14 cellular contexts compared by ENCODE assay signal in the genomic region with DNA sequence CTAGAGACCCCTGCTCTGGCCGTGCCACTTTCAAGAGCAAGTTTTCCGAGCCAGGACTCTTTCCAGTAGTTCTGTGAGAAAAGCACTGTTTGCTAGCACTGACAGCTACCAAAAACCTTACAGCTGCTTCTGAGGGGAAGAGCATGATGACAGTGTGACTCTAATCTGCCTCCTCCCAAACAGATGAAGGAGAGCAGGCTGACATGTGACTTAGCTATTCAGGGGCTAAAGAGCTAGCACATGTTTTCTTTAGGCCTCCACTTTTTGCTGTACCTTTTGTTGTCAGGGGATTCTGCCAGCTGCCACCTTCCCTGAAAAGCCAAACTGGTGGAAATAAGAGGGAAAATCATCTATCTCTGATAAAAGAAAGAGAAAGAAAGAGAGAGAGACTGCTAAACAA. TPM values are rescaled to one million over a fixed set of nuclear protein-coding genes. Genes with fewer than 3 reads are reported as not detected.
A peak's percentile ranks its signal among the peaks of the same experiment; 100 is the strongest.
DNase-seq lines count a peak whose midpoint lies in the region; ATAC-seq, FAIRE-seq and TF ChIP-seq lines count a peak whose summit lies in the region.
"Had no signal": no experiment of that assay in that cellular context is flagged by ENCODE, and none has a peak within 500 bp of the region (broad histone marks: within the 10 kb centered on the region; RNA-seq: fewer than 3 reads in every experiment).

No MANE protein-coding gene starts in this region.

- H4K91ac ChIP-seq in neuronal stem cell (ENCODE audit: low read depth, low read length, poor library complexity) = no peak overlapping the region

- no peak overlapping the region for H2BK5ac ChIP-seq in neuronal stem cell (ENCODE audit: low read length)

- no peak overlapping the region for H3K14ac ChIP-seq in neuronal stem cell (ENCODE audit: low read length)

- H3K27me3 ChIP-seq in neuronal stem cell (ENCODE audit: control insufficient read depth in 3 of 3, insufficient read depth in 3 of 3, low read depth in 1 of 3, low read length in 3 of 3) = peaks cover 0 to 2% (median 0%) of the 10 kb centered on the region in 3 experiments
- H3K27me3 ChIP-seq in uterus = no peaks in the 10 kb centered on the region
- H3K27me3 ChIP-seq: foreskin keratinocyte, pancreas had no signal

- no peak for ATAC-seq in GM21390 (IDR thresholded peaks at IDR 0.05; ENCODE audit: unreplicated experiment)
- ATAC-seq: activated naive CD8-positive, alpha-beta T cell treated with anti-CD3 and anti-CD28 coated beads, Interleukin-2, amount 50 U/mL, for 24 hours had no signal

- DNase-seq in GM12892 (ENCODE audit: insufficient read length) = no peak
- peak; percentile 65 for DNase-seq in LHCN-M2 (ENCODE audit: low read depth)
- peak; percentile 49 to 57 for DNase-seq in erythroblast (lab: John Stamatoyannopoulos, UW)
- DNase-seq in neuronal stem cell (ENCODE audit: low spot score) = no peak
- no peak for DNase-seq in NCI-H510A (lab: John Stamatoyannopoulos, UW)
- DNase-seq in uterus = no peak
- DNase-seq: activated naive CD8-positive, alpha-beta T cell treated with anti-CD3 and anti-CD28 coated beads, Interleukin-2, amount 50 U/mL, for 24 hours; Calu3; pancreas; T-helper 2 cell had no signal

- H2AK5ac ChIP-seq in neuronal stem cell (ENCODE audit: low read depth, low read length) = no peak overlapping the region

- H2AFZ ChIP-seq in neuronal stem cell (ENCODE audit: low read length) = peak overlapping the region; percentile 52

- H3K9me3 ChIP-seq in neuronal stem cell (replicated peaks in 1 of 2; ENCODE audit: control insufficient read depth in 2 of 2, insufficient read depth in 1 of 2, low read depth in 1 of 2, low read length in 2 of 2) (no peaks in the 10 kb centered on the region), uterus (no peaks in the 10 kb centered on the region)
- H3K9me3 ChIP-seq: pancreas had no signal

- no peak overlapping the region for H3K4ac ChIP-seq in neuronal stem cell (ENCODE audit: low read length)

- no peak overlapping the region for H3K9ac ChIP-seq in neuronal stem cell (ENCODE audit: low read depth, low read length, poor library complexity)

- H2BK120ac ChIP-seq in neuronal stem cell (ENCODE audit: low read depth, low read length) = no peak overlapping the region

- H3K27ac ChIP-seq in neuronal stem cell (replicated peaks; ENCODE audit: low read length) = no peak overlapping the region
- H3K27ac ChIP-seq in uterus = peak overlapping the region in 1 of 2 donors; percentile 69
- H3K27ac ChIP-seq: coronary artery, foreskin keratinocyte, pancreas had no signal

- FAIRE-seq in GM12892 (lab: Jason Lieb, UNC) = peak; percentile 56
- FAIRE-seq: GM19239, pancreas had no signal

- TF ChIP-seq POLR2A in GM12892 (IDR thresholded peaks at IDR 0.05; ENCODE audit: low read depth, low read length) = no peak
- no peak for TF ChIP-seq POLR2A in erythroblast (IDR thresholded peaks at IDR 0.05; ENCODE audit: low read length)
- no peak for TF ChIP-seq POLR2A in uterus (IDR thresholded peaks at IDR 0.05)

- no peak overlapping the region for H3K23ac ChIP-seq in neuronal stem cell (ENCODE audit: low read depth, low read length, poor library complexity)

- no peaks in the 10 kb centered on the region for H3K79me1 ChIP-seq in neuronal stem cell (ENCODE audit: low read depth, low read length)

- WGBS in neuronal stem cell (ENCODE audit: extremely low coverage in 2 of 2, insufficient read length in 2 of 2, insufficient replicate concordance in 1 of 2), 2 donors = no CpG with 5 or more reads among the region's 2 CpGs

- H3K36me3 ChIP-seq in neuronal stem cell (replicated peaks in 1 of 2; ENCODE audit: control insufficient read depth in 2 of 2, insufficient read depth in 2 of 2, low read length in 2 of 2) (peaks cover 0 to 4% of the 10 kb centered on the region in 2 donors), uterus (no peaks in the 10 kb centered on the region)
- H3K36me3 ChIP-seq: pancreas had no signal

- peaks cover 2 to 6% of the 10 kb centered on the region in 2 donors for H3K4me1 ChIP-seq in neuronal stem cell (ENCODE audit: control insufficient read depth in 2 of 2, insufficient read depth in 1 of 2, low read depth in 1 of 2, low read length in 2 of 2)
- peaks cover 0 to 3% of the 10 kb centered on the region in 2 donors for H3K4me1 ChIP-seq in uterus
- H3K4me1 ChIP-seq: pancreas had no signal

- no peak for TF ChIP-seq CTCF in uterus (IDR thresholded peaks at IDR 0.05)

- H3K4me3 ChIP-seq in neuronal stem cell (ENCODE audit: low read length in 2 of 2) = no peak overlapping the region
- H3K4me3 ChIP-seq in uterus = no peak overlapping the region
- H3K4me3 ChIP-seq: coronary artery, pancreas had no signal

- no peak overlapping the region for H2BK15ac ChIP-seq in neuronal stem cell (ENCODE audit: low read length)

- no peak overlapping the region for H4K8ac ChIP-seq in neuronal stem cell (ENCODE audit: low read depth, low read length)

- no peak overlapping the region for H2BK12ac ChIP-seq in neuronal stem cell (ENCODE audit: low read length)

- no peak overlapping the region for H3K18ac ChIP-seq in neuronal stem cell (ENCODE audit: low read length)

- intact Hi-C loops in uterus (cut with DNase I; ENCODE audit: low total_unique reads) = no loop called here

- H3K4me2 ChIP-seq in neuronal stem cell (ENCODE audit: insufficient read depth, low read length, poor library complexity, severe bottlenecking) = no peak overlapping the region

RNA-seq across cellular contexts. Expression of a gene that starts 17.3 kb away (rescaled TPM):
- 3.5 TPM for polyA plus RNA-seq in GM12892 (2012; ENCODE audit: missing spikeins)
- total RNA-seq in LHCN-M2 (2014; rRNA removed) (1.1 TPM in 1 of 2 replicates, not detected in the other), uterus (10 to 100 TPM in 1 of 4 donors, 1 to 10 TPM in 3; 4.9 to 35.3 (median 7.9) TPM)
- 0.43 TPM for polyA plus RNA-seq in LHCN-M2 (2012)
- polyA plus RNA-seq in neuronal stem cell (2013, experiment 1 of 2) = 0.79 TPM
- 0.64 TPM for polyA plus RNA-seq in neuronal stem cell (2013, experiment 2 of 2)

RNA-seq across cellular contexts. Expression of a gene that starts 34.1 kb away (rescaled TPM):
- polyA plus RNA-seq in GM12892 (2012; ENCODE audit: missing spikeins) = 274 TPM
- 15.1 and 24.2 TPM in 2 replicates for total RNA-seq in LHCN-M2 (2014; rRNA removed)
- 73.4 TPM for polyA plus RNA-seq in LHCN-M2 (2012)
- 121 TPM for polyA plus RNA-seq in neuronal stem cell (2013, experiment 1 of 2)
- polyA plus RNA-seq in neuronal stem cell (2013, experiment 2 of 2) = 117 TPM
- 10 to 100 TPM in 2 of 4 donors, 1 to 10 TPM in 2; 3.1 to 56.5 (median 23.1) TPM for total RNA-seq in uterus

RNA-seq across cellular contexts. Expression of a gene that starts 45.4 kb away (rescaled TPM):
- polyA plus RNA-seq in GM12892 (2012; ENCODE audit: missing spikeins) = 11.6 TPM
- total RNA-seq in LHCN-M2 (2014; rRNA removed) (0.13 TPM in 1 of 2 replicates, not detected in the other), uterus (10 to 100 TPM in 3 of 4 donors, not detected in 1; 11.9 to 37.1 (median 16.5) TPM)
- 0.09 TPM for polyA plus RNA-seq in LHCN-M2 (2012)
- 0.03 TPM for polyA plus RNA-seq in neuronal stem cell (2013, experiment 1 of 2)
- polyA plus RNA-seq in neuronal stem cell (2013, experiment 2 of 2) = 0.03 TPM
- total RNA-seq: foreskin keratinocyte had no signal
- polyA plus RNA-seq: foreskin keratinocyte had no signal

RNA-seq across cellular contexts. Expression of a gene that starts 59.7 kb away (rescaled TPM):
- 0.40 TPM for polyA plus RNA-seq in GM12892 (2012; ENCODE audit: missing spikeins)
- total RNA-seq in LHCN-M2 (2014; rRNA removed) (0.19 and 1.3 TPM in 2 replicates), uterus (10 to 100 TPM in 3 of 4 donors, 1 to 10 TPM in 1; 9.1 to 58.4 (median 28.5) TPM)
- 0.27 TPM for polyA plus RNA-seq in LHCN-M2 (2012)
- 23.2 TPM for polyA plus RNA-seq in neuronal stem cell (2013, experiment 1 of 2)
- 22.2 TPM for polyA plus RNA-seq in neuronal stem cell (2013, experiment 2 of 2)

Comparison
In these comparisons a context has a peak if more than half of its experiments do, and no peak if none do; other contexts are left out.
1. DNase-seq: peak in LHCN-M2 (single experiment) and erythroblast (2 of 2); none in GM12892 (single experiment), neuronal stem cell (single experiment), NCI-H510A (single experiment) and uterus (0 of 2).